8 cellular contexts compared by ENCODE assay signal in genomic region chr4:171751538-171751937, GRCh38.
"Had no signal": no experiment of that assay in that cellular context is flagged by ENCODE, and none has a peak within 500 bp of the region (broad histone marks: within the 10 kb centered on the region; RNA-seq: fewer than 3 reads in every experiment).

No MANE protein-coding gene starts in this region.

- H3K27ac ChIP-seq: HL-60, KMS-11 had no signal

- H3K4me3 ChIP-seq: K562 had no signal

- DNase-seq: IMR-90, KBM-7, KG1 had no signal

- H3K4me2 ChIP-seq: KMS-11 had no signal

- FAIRE-seq: HepG2, HTR-8/SVneo, K562 had no signal

- H3K9ac ChIP-seq: KMS-11 had no signal

- ATAC-seq: HepG2, K562 had no signal
